8 cellular contexts compared by ENCODE assay signal in genomic region chr1:13730751-13731482, GRCh38. TPM values are rescaled to one million over a fixed set of nuclear protein-coding genes. Genes with fewer than 3 reads are reported as not detected.
A peak's percentile ranks its signal among the peaks of the same experiment; 100 is the strongest.
DNase-seq lines count a peak whose midpoint lies in the region; ATAC-seq and TF ChIP-seq lines count a peak whose summit lies in the region.

No MANE protein-coding gene starts in this region.

- H3K36me3 ChIP-seq in mammary epithelial cell (ENCODE audit: insufficient read depth, low read length) = no peaks in the 10 kb centered on the region
- H3K36me3 ChIP-seq in gastrocnemius medialis = no peaks in the 10 kb centered on the region
- no peaks in the 10 kb centered on the region for H3K36me3 ChIP-seq in brain microvascular endothelial cell (replicated peaks)

- in situ Hi-C loops in mammary epithelial cell (cut with MboI; ENCODE audit: low sequenced_read_pairs in 2 of 2) = no loop called here
- in situ Hi-C loops in gastrocnemius medialis (cut with MboI; ENCODE audit: low sequenced_read_pairs in 4 of 4) = no loop called here
- in situ Hi-C loops in brain microvascular endothelial cell (cut with HindIII; ENCODE audit: low pct_ligation_motif_present, low sequenced_read_pairs) = no loop called here

- no peaks in the 10 kb centered on the region for H3K27me3 Mint-ChIP-seq in MCF 10A (ENCODE audit: insufficient read depth, unreplicated experiment)
- H3K27me3 Mint-ChIP-seq in activated B cell treated with CpG ODN at 0.5 μM for 24 hours = no peaks in the 10 kb centered on the region

- no TSS peak for BruUV-seq in MCF 10A (replicated peaks; lab: Mats Ljungman, UMichigan)
- no TSS peak for BruUV-seq in mammary epithelial cell (replicated peaks; lab: Mats Ljungman, UMichigan)

- H4K20me1 ChIP-seq in mammary epithelial cell (ENCODE audit: insufficient read depth, low read length) = no peaks in the 10 kb centered on the region

- CTCF ChIA-PET in MCF 10A (lab: Yijun Ruan, JAX) (no interaction called here), mammary epithelial cell (lab: Charles Lee; ENCODE audit: low non-redundant PET) (no interaction called here), activated B cell treated with CpG ODN at 0.5 μM for 24 hours (lab: Charles Lee) (interaction anchor here (1.1 to 7.2 kb wide), 3 partner anchors 18 to 65 kb away, joined by 4 to 107 read pairs (median 18); no protein-coding TSS in a partner anchor)

- H3K9ac ChIP-seq in mammary epithelial cell (ENCODE audit: insufficient read depth, low read length) = no peak overlapping the region

- no peak overlapping the region for H2AFZ ChIP-seq in mammary epithelial cell (ENCODE audit: low read depth, low read length)

- H3K4me3 Mint-ChIP-seq in MCF 10A (ENCODE audit: unreplicated experiment) (no peak overlapping the region), activated B cell treated with CpG ODN at 0.5 μM for 24 hours (peak overlapping the region; percentile 82)

- POLR2A ChIA-PET in MCF 10A (lab: Yijun Ruan, JAX) = interaction anchor here (0.7 to 1.4 kb wide), 3 partner anchors 18 to 277 kb away, joined by 3 to 5 read pairs (median 3); no protein-coding TSS in a partner anchor
- POLR2A ChIA-PET in activated B cell treated with CpG ODN at 0.5 μM for 24 hours (lab: Charles Lee) = interaction anchor here (0.5 to 16.6 kb wide), 34 partner anchors 9 to 1822 kb away, joined by 3 to 440 read pairs (median 6); no protein-coding TSS in a partner anchor

- H3K9me3 ChIP-seq in mammary epithelial cell (replicated peaks; ENCODE audit: insufficient read depth, low read length) (no peaks in the 10 kb centered on the region), gastrocnemius medialis (no peaks in the 10 kb centered on the region)

- H3K79me2 ChIP-seq in mammary epithelial cell (ENCODE audit: insufficient read depth, low read length) = no peaks in the 10 kb centered on the region

- TF ChIP-seq CTCF in MCF 10A (IDR thresholded peaks at IDR 0.05; ENCODE audit: unreplicated experiment) = no peak
- TF ChIP-seq CTCF in mammary epithelial cell (conservative IDR thresholded peaks at IDR 0.05 in 1 of 2, IDR thresholded peaks at IDR 0.05 in 1 of 2; ENCODE audit: extremely low read depth in 1 of 2, insufficient read depth in 1 of 2, low read depth in 1 of 2, low read length in 2 of 2) = no peak
- no peak for TF ChIP-seq CTCF in activated B cell treated with CpG ODN at 0.5 μM for 24 hours (IDR thresholded peaks at IDR 0.05)
- no peak for TF ChIP-seq CTCF in gastrocnemius medialis (IDR thresholded peaks at IDR 0.05 in 4 of 5, conservative IDR thresholded peaks at IDR 0.05 in 1 of 5)
- no peak for TF ChIP-seq CTCF in brain microvascular endothelial cell (IDR thresholded peaks at IDR 0.05; ENCODE audit: low read depth, low read length, missing control alignments)

- WGBS in mammary epithelial cell (ENCODE audit: low coverage, missing lambda C conversion rate) = 80% methylated on average over 5 of the region's 12 CpGs

- H3K4me2 ChIP-seq in mammary epithelial cell (ENCODE audit: insufficient read depth, low read depth, low read length) = no peak overlapping the region

- H3K4me1 ChIP-seq in mammary epithelial cell (ENCODE audit: insufficient read depth, low read length) (no peaks in the 10 kb centered on the region), gastrocnemius medialis (peaks cover 17 to 29% of the 10 kb centered on the region in 2 donors)

- H3K9me3 Mint-ChIP-seq in MCF 10A (ENCODE audit: unreplicated experiment) (no peaks in the 10 kb centered on the region), activated B cell treated with CpG ODN at 0.5 μM for 24 hours (no peaks in the 10 kb centered on the region)

- dilution Hi-C loops in mammary epithelial cell (cut with HindIII; ENCODE audit: low sequenced_read_pairs) = no loop called here

- H3K4me1 Mint-ChIP-seq in MCF 10A (ENCODE audit: insufficient read depth, unreplicated experiment) = peaks cover 14% of the 10 kb centered on the region
- H3K4me1 Mint-ChIP-seq in activated B cell treated with CpG ODN at 0.5 μM for 24 hours = peaks cover 99% of the 10 kb centered on the region

- H3K4me3 ChIP-seq in mammary epithelial cell (replicated peaks in 1 of 3; ENCODE audit: insufficient read depth in 1 of 3, low read depth in 2 of 3, low read length in 3 of 3) (no peak overlapping the region), gastrocnemius medialis (peak overlapping the region in 3 of 4 donors; percentile 10 to 33 (median 14)), brain microvascular endothelial cell (ENCODE audit: low read depth, low read length) (no peak overlapping the region)

- H3K27ac Mint-ChIP-seq in MCF 10A (ENCODE audit: low read depth, unreplicated experiment) = peak overlapping the region; percentile 9
- peak overlapping the region; percentile 97 for H3K27ac Mint-ChIP-seq in activated B cell treated with CpG ODN at 0.5 μM for 24 hours

- intact Hi-C loops in MCF 10A (cut with micrococcal nuclease) (no loop called here), mammary epithelial cell (cut with micrococcal nuclease) (no loop called here), activated B cell treated with CpG ODN at 0.5 μM for 24 hours (cut with micrococcal nuclease) (loop anchor here (1.0 to 10.0 kb wide), 5 partner anchors 18 to 1794 kb away; partner anchors contain the start of genes CASP9 and DNAJC16), gastrocnemius medialis (cut with DNase I; ENCODE audit: low total_unique reads) (no loop called here)

- H3K36me3 Mint-ChIP-seq in MCF 10A (ENCODE audit: insufficient read depth, unreplicated experiment) (no peaks in the 10 kb centered on the region), activated B cell treated with CpG ODN at 0.5 μM for 24 hours (ENCODE audit: low read depth) (peaks cover 68% of the 10 kb centered on the region)

- H3K27me3 ChIP-seq in mammary epithelial cell (ENCODE audit: insufficient read depth, low read length) = no peaks in the 10 kb centered on the region
- no peaks in the 10 kb centered on the region for H3K27me3 ChIP-seq in gastrocnemius medialis
- H3K27me3 ChIP-seq in brain microvascular endothelial cell (replicated peaks) = no peaks in the 10 kb centered on the region

- TF ChIP-seq POLR2A in gastrocnemius medialis (IDR thresholded peaks at IDR 0.05) = no peak

- H3K27ac ChIP-seq in mammary epithelial cell (ENCODE audit: insufficient read depth, low read depth, low read length) = no peak overlapping the region
- H3K27ac ChIP-seq in gastrocnemius medialis = peak overlapping the region; percentile 22 to 66 (median 44)
- H3K27ac ChIP-seq in brain microvascular endothelial cell = no peak overlapping the region

- DNase-seq in MCF 10A (ENCODE audit: unreplicated experiment) (no peak), mammary epithelial cell (no peak), activated B cell treated with CpG ODN at 0.5 μM for 24 hours (peak; percentile 76), cerebellar cortex (ENCODE audit: low spot score) (peak; percentile 72), gastrocnemius medialis (peak in 1 of 2 donors; percentile 27), brain microvascular endothelial cell (no peak), NCI-H524 (lab: John Stamatoyannopoulos, UW) (no peak)

- ATAC-seq in HG03280 (IDR thresholded peaks at IDR 0.05; ENCODE audit: unreplicated experiment) = peak; percentile 93
- ATAC-seq in activated B cell treated with CpG ODN at 0.5 μM for 24 hours (ENCODE audit: low read depth) = peak; percentile 89
- peak; percentile 60 to 74 for ATAC-seq in gastrocnemius medialis

RNA-seq across cellular contexts. Expression of gene PRDM2, which starts 30.9 kb away (rescaled TPM):
- total RNA-seq in MCF 10A (2022) (26.6 and 31.7 TPM in 2 replicates), mammary epithelial cell (10 to 100 TPM; 11.0 to 29.7 TPM), activated B cell treated with CpG ODN at 0.5 μM for 24 hours (183 and 194 TPM in 2 replicates), gastrocnemius medialis (10 to 100 TPM; 24.1 to 38.3 (median 35.6) TPM)
- 6.8 TPM for polyA plus RNA-seq in mammary epithelial cell
- 27.1 TPM for polyA minus RNA-seq in mammary epithelial cell

Comparison
In these comparisons a context has a peak if more than half of its experiments do, and no peak if none do; other contexts are left out.
1. DNase-seq: peak in activated B cell treated with CpG ODN at 0.5 μM for 24 hours (single experiment) and cerebellar cortex (single experiment); none in MCF 10A (single experiment), mammary epithelial cell (single experiment), brain microvascular endothelial cell (single experiment) and NCI-H524 (0 of 2).
2. H3K27ac ChIP-seq: peak in gastrocnemius medialis (4 of 4); none in mammary epithelial cell (single experiment) and brain microvascular endothelial cell (single experiment).
3. H3K4me3 ChIP-seq: peak in gastrocnemius medialis (3 of 4); none in mammary epithelial cell (0 of 3) and brain microvascular endothelial cell (single experiment).
4. Peak in every context shown above with its lines, with median percentiles within 50 percentile points of each other: ATAC-seq.